Comparison of ENCODE assay signal across 9 cellular contexts in genomic region chr7:5417106-5418071, GRCh38. TPM values are rescaled to one million over a fixed set of nuclear protein-coding genes. Genes with fewer than 3 reads are reported as not detected.
DNase-seq lines count a peak whose midpoint lies in the region; ATAC-seq and TF ChIP-seq lines count a peak whose summit lies in the region.
"Had no signal": no experiment of that assay in that cellular context is flagged by ENCODE, and none has a peak within 500 bp of the region (broad histone marks: within the 10 kb centered on the region; RNA-seq: fewer than 3 reads in every experiment).

No MANE protein-coding gene starts in this region.

- ATAC-seq in Right ventricle myocardium superior (ENCODE audit: poor library complexity) (no peak), HG03439 (IDR thresholded peaks at IDR 0.05; ENCODE audit: unreplicated experiment) (no peak)
- ATAC-seq in natural killer cell treated with Interleukin-12 subunit alpha and Interleukin-12 subunit beta and Interleukin-15 and Interleukin-18, amount 100 ng/mL, for 72 hours: no peak

- H3K27me3 ChIP-seq in right atrium auricular region (no peaks in the 10 kb centered on the region), duodenal mucosa (ENCODE audit: control insufficient read depth in 1 of 2, insufficient read depth in 2 of 2, low read length in 2 of 2) (no peaks in the 10 kb centered on the region)

- no peaks in the 10 kb centered on the region for H3K27me3 Mint-ChIP-seq in nephron (ENCODE audit: low read depth)
- H3K27me3 Mint-ChIP-seq in natural killer cell treated with Interleukin-12 subunit alpha and Interleukin-12 subunit beta and Interleukin-15 and Interleukin-18, amount 100 ng/mL, for 72 hours: peaks cover 21 to 22% of the 10 kb centered on the region in 2 donors

- peak overlapping the region; percentile 76 to 99 (median 94) for H3K27ac Mint-ChIP-seq in nephron
- H3K27ac Mint-ChIP-seq in natural killer cell treated with Interleukin-12 subunit alpha and Interleukin-12 subunit beta and Interleukin-15 and Interleukin-18, amount 100 ng/mL, for 72 hours: no peak overlapping the region

- TF ChIP-seq CTCF in right atrium auricular region (IDR thresholded peaks at IDR 0.05) (no peak), nephron (IDR thresholded peaks at IDR 0.05; ENCODE audit: unreplicated experiment in 3 of 3) (no peak)

- H3K9me3 ChIP-seq in right atrium auricular region (no peaks in the 10 kb centered on the region), duodenal mucosa (ENCODE audit: control insufficient read depth in 1 of 2, low read length in 2 of 2) (no peaks in the 10 kb centered on the region)

- intact Hi-C loops in Right ventricle myocardium superior (cut with DNase I): no loop called here

- H3K9ac ChIP-seq in duodenal mucosa (ENCODE audit: low read depth in 1 of 2, low read length in 2 of 2): no peak overlapping the region

- H3K4me1 ChIP-seq in right atrium auricular region (peaks cover 0 to 28% of the 10 kb centered on the region in 2 donors), duodenal mucosa (ENCODE audit: control insufficient read depth in 1 of 2, insufficient read depth in 2 of 2, low read length in 2 of 2) (peaks cover 15 to 17% of the 10 kb centered on the region in 2 donors)

- no peak for DNase-seq in right atrium auricular region (ENCODE audit: low spot score)
- DNase-seq in Right ventricle myocardium superior: no peak
- DNase-seq in SW480 (ENCODE audit: low spot score): no peak
- DNase-seq in NCI-H345 treated with DMSO at 0.1 percent for 48 hours (lab: John Stamatoyannopoulos, UW; ENCODE audit: unreplicated experiment): no peak
- no peak for DNase-seq in natural killer cell treated with Interleukin-12 subunit alpha and Interleukin-12 subunit beta and Interleukin-15 and Interleukin-18, amount 100 ng/mL, for 72 hours (ENCODE audit: low spot score)
- DNase-seq: NCI-H2081 treated with DMSO at 0.1 percent for 48 hours had no signal

- H3K9me3 Mint-ChIP-seq in nephron: no peaks in the 10 kb centered on the region
- H3K9me3 Mint-ChIP-seq in natural killer cell treated with Interleukin-12 subunit alpha and Interleukin-12 subunit beta and Interleukin-15 and Interleukin-18, amount 100 ng/mL, for 72 hours: no peaks in the 10 kb centered on the region

- peaks cover 38% of the 10 kb centered on the region for H3K36me3 Mint-ChIP-seq in nephron (ENCODE audit: low read depth)
- no peaks in the 10 kb centered on the region for H3K36me3 Mint-ChIP-seq in natural killer cell treated with Interleukin-12 subunit alpha and Interleukin-12 subunit beta and Interleukin-15 and Interleukin-18, amount 100 ng/mL, for 72 hours

- H3K36me3 ChIP-seq in right atrium auricular region (no peaks in the 10 kb centered on the region), duodenal mucosa (ENCODE audit: control insufficient read depth in 1 of 2, insufficient read depth in 2 of 2, low read length in 2 of 2) (no peaks in the 10 kb centered on the region)

- H3K4me1 Mint-ChIP-seq in nephron: peaks cover 33% of the 10 kb centered on the region
- H3K4me1 Mint-ChIP-seq in natural killer cell treated with Interleukin-12 subunit alpha and Interleukin-12 subunit beta and Interleukin-15 and Interleukin-18, amount 100 ng/mL, for 72 hours (ENCODE audit: low read depth in 2 of 2): peaks cover 0 to 19% of the 10 kb centered on the region in 2 donors

- H3K4me3 ChIP-seq in right atrium auricular region (no peak overlapping the region), duodenal mucosa (ENCODE audit: low read depth in 1 of 2, low read length in 2 of 2) (peak overlapping the region; percentile 73 to 81)

- H3K4me3 Mint-ChIP-seq in nephron: peak overlapping the region; percentile 82 to 88 (median 86)
- no peak overlapping the region for H3K4me3 Mint-ChIP-seq in natural killer cell treated with Interleukin-12 subunit alpha and Interleukin-12 subunit beta and Interleukin-15 and Interleukin-18, amount 100 ng/mL, for 72 hours

- H3K27ac ChIP-seq in right atrium auricular region: peak overlapping the region; percentile 99 to 100
- peak overlapping the region; percentile 56 for H3K27ac ChIP-seq in duodenal mucosa (ENCODE audit: low read depth, low read length)

RNA-seq across cellular contexts. Expression of gene TNRC18, which starts 6.2 kb away (rescaled TPM):
- total RNA-seq in right atrium auricular region (10 to 100 TPM; 32.0 to 53.6 TPM), Right ventricle myocardium superior (29.5 TPM)
- 10 to 100 TPM; 81.2 to 87.6 TPM for total RNA-seq in natural killer cell treated with Interleukin-12 subunit alpha and Interleukin-12 subunit beta and Interleukin-15 and Interleukin-18, amount 100 ng/mL, for 72 hours

Comparison
In these comparisons a context has a peak if more than half of its experiments do, and no peak if none do; other contexts are left out.
1. H3K4me3 ChIP-seq: peak in duodenal mucosa (2 of 2); none in right atrium auricular region (0 of 2).
2. H3K27ac Mint-ChIP-seq: peak in nephron (3 of 3); none in natural killer cell treated with Interleukin-12 subunit alpha and Interleukin-12 subunit beta and Interleukin-15 and Interleukin-18, amount 100 ng/mL, for 72 hours (0 of 2).